ENCODE assay signal across 23 cellular contexts in the genomic region with DNA sequence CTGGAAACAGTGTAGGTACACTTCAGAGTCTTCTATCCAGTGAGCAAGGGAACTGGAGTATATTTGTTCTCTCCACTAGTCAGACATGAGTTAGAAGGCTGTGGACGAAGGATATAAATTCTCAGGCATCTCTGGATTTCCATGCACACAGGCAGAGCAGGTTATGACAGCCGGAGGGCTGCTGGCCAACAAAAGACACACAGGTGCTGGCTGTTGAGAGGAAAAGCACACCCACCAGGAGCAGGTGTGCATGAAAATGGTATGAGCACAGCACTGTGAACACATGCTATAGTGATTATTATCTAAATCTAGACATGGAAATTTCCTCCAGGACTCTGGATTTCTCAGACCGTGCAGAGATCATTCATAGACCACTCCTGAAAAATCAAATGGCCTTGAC.
"Had no signal": no experiment of that assay in that cellular context is flagged by ENCODE, and none has a peak within 500 bp of the region (broad histone marks: within the 10 kb centered on the region; RNA-seq: fewer than 3 reads in every experiment).

No MANE protein-coding gene starts in this region.

- H3K27ac ChIP-seq: adrenal gland, breast epithelium, esophagus muscularis mucosa, gastroesophageal sphincter, heart left ventricle, left lung, neutrophil, parathyroid adenoma, WERI-Rb-1 had no signal

- H3K36me3 Mint-ChIP-seq: mesothelial cell of epicardium; natural killer cell treated with Interleukin-12 subunit alpha and Interleukin-12 subunit beta and Interleukin-15 and Interleukin-18, amount 100 ng/mL, for 72 hours had no signal

- H3K27ac Mint-ChIP-seq: activated naive CD4-positive, alpha-beta T cell treated with anti-CD3 and anti-CD28 coated beads, Interleukin-2, amount 50 U/mL, for 72 hours; activated T-cell treated with anti-CD3 and anti-CD28 coated beads, Interleukin-2, amount 50 U/mL, for 72 hours; dendritic cell treated with granulocyte-macrophage colony-stimulating factor and Interleukin-4, amounts not matched to agents 40 ng/mL and 50 ng/mL, for 4 days; mesothelial cell of epicardium; natural killer cell treated with Interleukin-12 subunit alpha and Interleukin-12 subunit beta and Interleukin-15 and Interleukin-18, amount 100 ng/mL, for 72 hours had no signal

- H3K4me1 ChIP-seq: adrenal gland, breast epithelium, esophagus muscularis mucosa, gastroesophageal sphincter, heart left ventricle, left lung, parathyroid adenoma had no signal

- H3K4me3 Mint-ChIP-seq: activated T-cell treated with anti-CD3 and anti-CD28 coated beads, Interleukin-2, amount 50 U/mL, for 72 hours; dendritic cell treated with granulocyte-macrophage colony-stimulating factor and Interleukin-4, amounts not matched to agents 40 ng/mL and 50 ng/mL, for 4 days; mesothelial cell of epicardium; natural killer cell treated with Interleukin-12 subunit alpha and Interleukin-12 subunit beta and Interleukin-15 and Interleukin-18, amount 100 ng/mL, for 72 hours had no signal

- H3K36me3 ChIP-seq: adrenal gland, breast epithelium, esophagus muscularis mucosa, gastroesophageal sphincter, heart left ventricle, left lung, neutrophil, WERI-Rb-1 had no signal

- H3K9me3 ChIP-seq: adrenal gland, breast epithelium, esophagus muscularis mucosa, gastroesophageal sphincter, heart left ventricle, left lung, neutrophil had no signal

- H3K9me3 Mint-ChIP-seq: activated T-cell treated with anti-CD3 and anti-CD28 coated beads, Interleukin-2, amount 50 U/mL, for 72 hours; dendritic cell treated with granulocyte-macrophage colony-stimulating factor and Interleukin-4, amounts not matched to agents 40 ng/mL and 50 ng/mL, for 4 days had no signal

- DNase-seq: activated CD4-positive, alpha-beta T cell treated with anti-CD3 and anti-CD28 coated beads, Interleukin-2, amount 50 U/mL, for 4 hours; activated effector memory CD4-positive, alpha-beta T cell treated with anti-CD3 and anti-CD28 coated beads, Interleukin-2, amount 50 U/mL, for 16 hours; activated T-cell treated with anti-CD3 and anti-CD28 coated beads, Interleukin-2, amount 50 U/mL, for 72 hours; adrenal gland; effector CD8-positive, alpha-beta T cell; heart left ventricle; kidney; left lung; retina; stimulated activated CD4-positive, alpha-beta T cell treated with anti-CD3 and anti-CD28 coated beads, Interleukin-12 subunit alpha, Interleukin-12 subunit beta, amount 100 ng/mL, for 4 hours; stimulated activated CD4-positive, alpha-beta T cell treated with anti-CD3 and anti-CD28 coated beads, Interleukin-1b, Interleukin-23, amount 100 ng/mL, for 48 hours; stimulated activated CD8-positive, alpha-beta memory T cell treated with anti-CD3 and anti-CD28 coated beads, Interleukin-4, amount 100 ng/mL, for 48 hours; stimulated activated naive CD4-positive, alpha-beta T cell; WERI-Rb-1 had no signal

- H3K27me3 Mint-ChIP-seq: dendritic cell treated with granulocyte-macrophage colony-stimulating factor and Interleukin-4, amounts not matched to agents 40 ng/mL and 50 ng/mL, for 4 days had no signal

- H3K4me3 ChIP-seq: adrenal gland, breast epithelium, esophagus muscularis mucosa, gastroesophageal sphincter, heart left ventricle, left lung had no signal

- H3K27me3 ChIP-seq: adrenal gland, esophagus muscularis mucosa, gastroesophageal sphincter, left lung, neutrophil had no signal
